Comparison of ENCODE assay signal across 18 cellular contexts in genomic region chr13:97441414-97441813, GRCh38.
DNase-seq lines count a peak whose midpoint lies in the region; ATAC-seq and TF ChIP-seq lines count a peak whose summit lies in the region.
"Had no signal": no experiment of that assay in that cellular context is flagged by ENCODE, and none has a peak within 500 bp of the region (broad histone marks: within the 10 kb centered on the region; RNA-seq: fewer than 3 reads in every experiment).

No MANE protein-coding gene starts in this region.

- H3K27ac Mint-ChIP-seq in activated T-cell treated with anti-CD3 and anti-CD28 coated beads, Interleukin-2, amount 50 U/mL, for 24 hours = no peak overlapping the region
- H3K27ac Mint-ChIP-seq: CD8-positive, alpha-beta T cell; IgD-negative memory B cell; T-cell had no signal

- ATAC-seq in GM18505 (IDR thresholded peaks at IDR 0.05; ENCODE audit: unreplicated experiment) (peak; percentile 52), GM19468 (IDR thresholded peaks at IDR 0.05; ENCODE audit: extremely low read depth, unreplicated experiment) (peak; percentile 32), HG02642 (IDR thresholded peaks at IDR 0.05; ENCODE audit: poor library complexity, unreplicated experiment) (peak; percentile 65), HG03442 (IDR thresholded peaks at IDR 0.05; ENCODE audit: unreplicated experiment) (peak; percentile 69)
- ATAC-seq: CD8-positive, alpha-beta T cell; right cardiac atrium; T-cell had no signal

- H3K4me3 Mint-ChIP-seq in activated T-cell treated with anti-CD3 and anti-CD28 coated beads, Interleukin-2, amount 50 U/mL, for 24 hours = no peak overlapping the region
- H3K4me3 Mint-ChIP-seq: CD8-positive, alpha-beta T cell; IgD-negative memory B cell; T-cell had no signal

- CTCF ChIA-PET in RWPE1 (lab: Yijun Ruan, JAX) = no interaction called here

- no peak overlapping the region for H3K27ac ChIP-seq in RWPE1
- H3K27ac ChIP-seq: brain microvascular endothelial cell, hepatocyte, Peyer's patch, thyroid gland had no signal

- H3K36me3 Mint-ChIP-seq in activated T-cell treated with anti-CD3 and anti-CD28 coated beads, Interleukin-2, amount 50 U/mL, for 24 hours (ENCODE audit: low read depth) = peaks cover 12% of the 10 kb centered on the region

- no peak for TF ChIP-seq CTCF in RWPE1 (conservative IDR thresholded peaks at IDR 0.05; ENCODE audit: low read depth)

- no peak for TF ChIP-seq POLR2A in GM18505 (IDR thresholded peaks at IDR 0.05; ENCODE audit: borderline replicate concordance, extremely low read depth, insufficient read depth, insufficient read length)

- DNase-seq in DMS 273 (lab: John Stamatoyannopoulos, UW; ENCODE audit: unreplicated experiment) (no peak), RWPE1 (ENCODE audit: low spot score) (no peak)
- DNase-seq in activated T-cell treated with anti-CD3 and anti-CD28 coated beads, Interleukin-2, amount 50 U/mL, for 24 hours = no peak
- DNase-seq in activated T-cell treated with anti-CD3 and anti-CD28 coated beads, Interleukin-2, amount 50 U/mL, for 48 hours = no peak
- DNase-seq: activated naive CD4-positive, alpha-beta T cell treated with anti-CD3 and anti-CD28 coated beads, Interleukin-2, amount 50 U/mL, for 16 hours; brain microvascular endothelial cell; CD8-positive, alpha-beta T cell; Peyer's patch; right cardiac atrium; stimulated activated CD4-positive, alpha-beta T cell treated with anti-CD3 and anti-CD28 coated beads, Interleukin-1b, Interleukin-23, amount 100 ng/mL, for 48 hours; T-cell; thyroid gland had no signal

- no peaks in the 10 kb centered on the region for H3K9me3 Mint-ChIP-seq in activated T-cell treated with anti-CD3 and anti-CD28 coated beads, Interleukin-2, amount 50 U/mL, for 24 hours
- H3K9me3 Mint-ChIP-seq: CD8-positive, alpha-beta T cell; IgD-negative memory B cell; T-cell had no signal

- POLR2A ChIA-PET in RWPE1 (lab: Yijun Ruan, JAX; ENCODE audit: low non-redundant PET) = no interaction called here

- H3K4me1 Mint-ChIP-seq in activated T-cell treated with anti-CD3 and anti-CD28 coated beads, Interleukin-2, amount 50 U/mL, for 24 hours (ENCODE audit: low read depth) = peaks cover 11% of the 10 kb centered on the region

- H3K27me3 Mint-ChIP-seq in activated T-cell treated with anti-CD3 and anti-CD28 coated beads, Interleukin-2, amount 50 U/mL, for 24 hours = no peaks in the 10 kb centered on the region
- H3K27me3 Mint-ChIP-seq: IgD-negative memory B cell, T-cell had no signal
